In the genomic region with DNA sequence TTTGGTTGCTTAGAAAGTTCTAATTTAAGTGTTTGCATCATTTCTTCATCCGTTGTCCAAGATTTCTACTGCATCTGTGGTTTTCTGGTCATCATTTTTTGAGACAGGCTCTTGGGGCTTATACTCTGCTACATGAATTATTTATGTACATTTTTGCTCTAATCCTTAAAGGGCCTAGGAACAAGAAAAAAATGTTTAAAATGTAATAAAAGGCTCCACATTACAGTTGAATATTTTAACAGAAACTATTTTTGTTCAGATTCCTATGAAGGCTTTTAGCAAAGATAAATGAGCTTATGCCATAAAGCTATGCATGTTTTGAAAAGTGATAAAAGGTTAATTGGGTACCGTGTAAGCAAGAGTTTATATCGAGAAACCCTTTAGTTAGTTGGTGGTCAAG, we compare ENCODE assay signal across 20 cellular contexts.
"Had no signal": no experiment of that assay in that cellular context is flagged by ENCODE, and none has a peak within 500 bp of the region (broad histone marks: within the 10 kb centered on the region; RNA-seq: fewer than 3 reads in every experiment).

No MANE protein-coding gene starts in this region.

- H3K4me3 ChIP-seq: heart left ventricle, ovary, prostate gland, thoracic aorta, upper lobe of left lung had no signal

- H3K36me3 ChIP-seq: heart left ventricle, ovary, prostate gland, thoracic aorta, upper lobe of left lung, WERI-Rb-1 had no signal

- H3K27ac ChIP-seq: heart left ventricle, ovary, prostate gland, thoracic aorta, upper lobe of left lung, WERI-Rb-1 had no signal

- H3K27me3 ChIP-seq: heart left ventricle, ovary, upper lobe of left lung had no signal

- ATAC-seq: activated CD8-positive, alpha-beta T cell treated with anti-CD3 and anti-CD28 coated beads, Interleukin-2, amount 10 ng/mL, durations not matched to agents 7 days and 5 days; activated naive CD8-positive, alpha-beta T cell treated with anti-CD3 and anti-CD28 coated beads, Interleukin-2, amount 50 U/mL, for 24 hours; heart left ventricle; left cardiac atrium; natural killer cell treated with Interleukin-12 subunit alpha and Interleukin-12 subunit beta and Interleukin-15 and Interleukin-18, amount 100 ng/mL, for 72 hours had no signal

- H3K9me3 ChIP-seq: heart left ventricle, ovary, prostate gland, thoracic aorta, upper lobe of left lung had no signal

- H3K4me1 ChIP-seq: heart left ventricle, upper lobe of left lung had no signal

- DNase-seq: activated CD4-positive, alpha-beta T cell treated with anti-CD3 and anti-CD28 coated beads, Interleukin-2, amount 10 ng/mL, durations not matched to agents 7 days and 5 days; activated CD4-positive, CD25-positive, alpha-beta regulatory T cell treated with anti-CD3 and anti-CD28 coated beads, Interleukin-2, amount 50 U/mL, for 72 hours; activated CD8-positive, alpha-beta T cell treated with anti-CD3 and anti-CD28 coated beads, Interleukin-2, amount 10 ng/mL, durations not matched to agents 7 days and 5 days; activated gamma-delta T cell; activated naive CD4-positive, alpha-beta T cell treated with anti-CD3 and anti-CD28 coated beads, Interleukin-2, amount 50 U/mL, for 16 hours; activated naive CD8-positive, alpha-beta T cell treated with anti-CD3 and anti-CD28 coated beads, Interleukin-2, amount 50 U/mL, for 24 hours; aorta; dermis blood vessel endothelial cell; effector memory CD4-positive, alpha-beta T cell; heart left ventricle; islet precursor cell; left cardiac atrium; ovary; stimulated activated CD4-positive, alpha-beta T cell treated with anti-CD3 and anti-CD28 coated beads, Interleukin-4, amount 100 ng/mL, for 24 hours; stimulated activated naive CD4-positive, alpha-beta T cell treated with Interleukin-2 at 50 U/mL for 16 hours; upper lobe of left lung; WERI-Rb-1 had no signal
